ENCODE assay signal across 26 cellular contexts in genomic region chr5:9652295-9652694, GRCh38. TPM values are rescaled to one million over a fixed set of nuclear protein-coding genes. Genes with fewer than 3 reads are reported as not detected.
"Had no signal": no experiment of that assay in that cellular context is flagged by ENCODE, and none has a peak within 500 bp of the region (broad histone marks: within the 10 kb centered on the region; RNA-seq: fewer than 3 reads in every experiment).

No MANE protein-coding gene starts in this region.

- H3K27ac ChIP-seq: RWPE1 had no signal

- H3K9me3 ChIP-seq: SK-N-SH had no signal

- DNase-seq: MV-4-11, NCI-H1048, NCI-H1105, NCI-H1417, NCI-H1436 treated with DMSO at 0.1 percent for 48 hours, NCI-H1694, NCI-H187 treated with DMSO at 0.1 percent for 48 hours, NCI-H2029 treated with DMSO at 0.1 percent for 48 hours, NCI-H2171 treated with DMSO at 0.1 percent for 48 hours, NCI-H345, NCI-H446 treated with DMSO at 0.1 percent for 48 hours, NCI-H510A treated with DMSO at 0.1 percent for 48 hours, NCI-H69, NCI-H774, SHP77, SK-N-SH, SW 1271, T-cell had no signal

- H3K4me2 ChIP-seq: SK-N-SH had no signal

- H3K9ac ChIP-seq: SK-N-SH had no signal

- H3K4me3 ChIP-seq: K562 had no signal

RNA-seq across cellular contexts. Expression of gene TAS2R1, which starts 22.1 kb away (rescaled TPM):
- total RNA-seq: HepG2, HT-29, K562, LHCN-M2, MCF 10A, SK-MEL-5, T-cell had no signal
- polyA plus RNA-seq: HepG2, IgD-negative memory B cell, K562, SK-N-SH had no signal
